ENCODE assay signal across 30 cellular contexts in the genomic region with DNA sequence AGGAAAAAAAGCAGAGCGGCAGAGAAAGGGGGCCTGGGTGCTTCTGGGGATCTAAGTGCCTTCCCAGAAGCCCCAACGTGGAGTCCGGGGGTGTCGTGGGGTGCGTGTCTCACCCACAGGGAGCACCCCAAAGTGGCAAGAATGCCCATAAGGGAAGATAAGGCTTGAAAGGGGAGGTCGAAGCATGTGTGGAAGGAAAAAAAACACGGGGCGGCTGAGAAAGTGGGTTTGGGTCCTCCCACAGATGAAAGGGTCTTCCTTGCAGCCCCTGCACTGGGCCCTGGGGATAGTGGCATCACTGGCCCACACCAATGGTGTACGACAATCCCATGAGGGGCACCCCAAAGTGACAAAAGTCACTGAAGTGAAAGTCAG.
"Had no signal": no experiment of that assay in that cellular context is flagged by ENCODE, and none has a peak within 500 bp of the region (broad histone marks: within the 10 kb centered on the region; RNA-seq: fewer than 3 reads in every experiment).

No MANE protein-coding gene starts in this region.

- H3K4me1 ChIP-seq: foreskin keratinocyte, heart left ventricle, sigmoid colon, upper lobe of left lung had no signal

- H3K36me3 ChIP-seq: brain microvascular endothelial cell, heart left ventricle, neutrophil, sigmoid colon, upper lobe of left lung had no signal

- H3K27ac ChIP-seq: brain microvascular endothelial cell, foreskin keratinocyte, heart left ventricle, neutrophil, sigmoid colon, upper lobe of left lung, VCaP had no signal

- ATAC-seq: esophagus mucosa; foreskin keratinocyte; heart left ventricle; mucosa of descending colon; stimulated activated memory B cell treated with anti-CD40 and anti-IgM and Interleukin-4, amounts not matched to agents 10 μg/mL and 1 μg/mL and 100 μg/mL, for 72 hours; stimulated activated naive CD8-positive, alpha-beta T cell treated with anti-CD3 and anti-CD28 coated beads, Interleukin-15, amount 100 ng/mL, for 72 hours had no signal

- H3K27me3 ChIP-seq: brain microvascular endothelial cell, foreskin keratinocyte, neutrophil, upper lobe of left lung had no signal

- DNase-seq: activated CD4-positive, alpha-beta T cell treated with anti-CD3 and anti-CD28 coated beads for 4 hours; activated CD4-positive, alpha-beta T cell treated with anti-CD3 and anti-CD28 coated beads, Interleukin-2, amount 50 U/mL, for 48 hours; activated CD8-positive, alpha-beta memory T cell treated with anti-CD3 and anti-CD28 coated beads for 24 hours; activated gamma-delta T cell; activated naive CD4-positive, alpha-beta T cell treated with anti-CD3 and anti-CD28 coated beads, Interleukin-2, amount 10 ng/mL, durations not matched to agents 7 days and 5 days; activated naive CD8-positive, alpha-beta T cell treated with anti-CD3 and anti-CD28 coated beads, Interleukin-2, amount 10 ng/mL, durations not matched to agents 7 days and 5 days; brain microvascular endothelial cell; caudate nucleus; foreskin keratinocyte; hypothalamus; immature natural killer cell; mesendoderm; nephron progenitor cell; retina; small intestine; stimulated activated CD4-positive, alpha-beta T cell treated with anti-CD3 and anti-CD28 coated beads, Interleukin-1b, Interleukin-23, amount 100 ng/mL, for 48 hours; stimulated activated CD4-positive, alpha-beta T cell treated with anti-CD3 and anti-CD28 coated beads, Interleukin-4, amount 100 ng/mL, for 4 hours; stimulated activated CD8-positive, alpha-beta memory T cell treated with anti-CD3 and anti-CD28 coated beads, Interleukin-4, amount 100 ng/mL, for 48 hours; stimulated activated naive CD8-positive, alpha-beta T cell treated with anti-CD3 and anti-CD28 coated beads, Interleukin-15, amount 100 ng/mL, for 72 hours; substantia nigra; T-helper 9 cell had no signal

- H3K4me3 ChIP-seq: heart left ventricle, lung, mucosa of descending colon, sigmoid colon, upper lobe of left lung had no signal
